Comparison of ENCODE assay signal across 8 cellular contexts in the genomic region with DNA sequence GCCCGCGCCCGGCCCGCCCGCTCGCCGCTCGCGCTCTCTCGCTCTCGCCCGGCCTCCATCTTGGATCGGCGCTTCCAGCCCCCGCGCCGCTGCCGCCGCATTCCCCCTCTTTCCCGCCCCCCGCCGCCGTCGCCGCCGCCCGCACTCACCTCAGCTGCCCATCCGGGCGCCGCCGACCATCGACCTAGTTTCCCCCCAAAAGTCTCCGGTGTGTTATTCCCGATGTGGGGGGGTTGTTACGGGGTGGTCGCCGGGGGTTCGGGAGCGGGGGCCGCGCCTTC. TPM values are rescaled to one million over a fixed set of nuclear protein-coding genes. Genes with fewer than 3 reads are reported as not detected.
DNase-seq lines count a peak whose midpoint lies in the region; ATAC-seq and TF ChIP-seq lines count a peak whose summit lies in the region.

No MANE protein-coding gene starts in this region.

- H3K36me3 ChIP-seq in heart left ventricle, result no peaks in the 10 kb centered on the region
- H3K36me3 ChIP-seq in gastrocnemius medialis, result no peaks in the 10 kb centered on the region

- intact Hi-C loops in heart left ventricle (cut with DNase I) (loop anchor here (1.0 to 10.0 kb wide), 25 partner anchors 53 to 681 kb away; a partner anchor contains a TSS), gastrocnemius medialis (cut with DNase I; ENCODE audit: low total_unique reads) (loop anchor here (1.0 to 5.0 kb wide), 7 partner anchors 110 to 787 kb away; a partner anchor contains a TSS)

- H3K9me3 ChIP-seq in heart left ventricle (no peaks in the 10 kb centered on the region), gastrocnemius medialis (no peaks in the 10 kb centered on the region)

- TF ChIP-seq CTCF in WI38 (IDR thresholded peaks at IDR 0.05; ENCODE audit: low read depth, low read length), result no peak
- TF ChIP-seq CTCF in heart left ventricle (IDR thresholded peaks at IDR 0.05), result no peak
- TF ChIP-seq CTCF in gastrocnemius medialis (IDR thresholded peaks at IDR 0.05 in 4 of 5, conservative IDR thresholded peaks at IDR 0.05 in 1 of 5), result no peak

- H3K4me1 ChIP-seq in heart left ventricle (peaks cover 0 to 46% (median 26%) of the 10 kb centered on the region in 12 donors), gastrocnemius medialis (peaks cover 34 to 35% of the 10 kb centered on the region in 2 donors)

- no peaks in the 10 kb centered on the region for H3K27me3 ChIP-seq in heart left ventricle
- no peaks in the 10 kb centered on the region for H3K27me3 ChIP-seq in gastrocnemius medialis

- H3K27ac ChIP-seq in heart left ventricle, result peak overlapping the region; percentile 93 to 100 (median 98)
- H3K27ac ChIP-seq in gastrocnemius medialis, result peak overlapping the region; percentile 84 to 98 (median 92)

- no peak for TF ChIP-seq POLR2A in heart left ventricle (IDR thresholded peaks at IDR 0.05)
- no peak for TF ChIP-seq POLR2A in gastrocnemius medialis (IDR thresholded peaks at IDR 0.05)

- WGBS in heart left ventricle, 4 donors, result 0 to 2% (median 1%) methylated on average over 6 to 41 of the region's 41 CpGs

- DNase-seq in Caki2 (ENCODE audit: low read depth), result peak; percentile 64
- DNase-seq in heart left ventricle, result no peak
- no peak for DNase-seq in gastrocnemius medialis
- no peak for DNase-seq in effector CD4-positive, alpha-beta T cell
- DNase-seq in DMS153 treated with DMSO at 0.1 percent for 48 hours (lab: John Stamatoyannopoulos, UW; ENCODE audit: unreplicated experiment), result no peak

- H3K4me3 ChIP-seq in WI38 (ENCODE audit: low read depth, low read length) (peak overlapping the region; percentile 64), heart left ventricle (peak overlapping the region; percentile 42 to 95 (median 72)), gastrocnemius medialis (peak overlapping the region; percentile 71 to 89 (median 85))

- ATAC-seq in GM19397 (IDR thresholded peaks at IDR 0.05; ENCODE audit: unreplicated experiment) (peak; percentile 10), HG03442 (IDR thresholded peaks at IDR 0.05; ENCODE audit: unreplicated experiment) (peak; percentile 7), heart left ventricle (peak; percentile 6 to 56 (median 32)), gastrocnemius medialis (peak; percentile 39 to 53)

- in situ Hi-C loops in Caki2 (cut with HindIII; ENCODE audit: low pct_unique_long_range_greater_than_20kb, low sequenced_read_pairs) (no loop called here), gastrocnemius medialis (cut with MboI; ENCODE audit: low sequenced_read_pairs in 4 of 4) (loop anchor here in 3 of 4 donors (5.0 to 10.0 kb wide), 5 partner anchors 113 to 677 kb away; a partner anchor contains a TSS)

RNA-seq across cellular contexts. Expression of a gene that starts 0.2 kb away (rescaled TPM):
- total RNA-seq in Caki2 (2014; rRNA removed; shearing (Covaris generic); ENCODE audit: low replicate concordance), result 10.8 and 19.2 TPM in 2 replicates
- total RNA-seq in heart left ventricle, result 10 to 100 TPM; 15.4 to 23.4 (median 20.2) TPM
- polyA plus RNA-seq in heart left ventricle, result 10 to 100 TPM in 1 of 2 donors, 1 to 10 TPM in 1; 7.2 to 15.7 TPM
- 10 to 100 TPM; 22.2 to 26.2 (median 23.7) TPM for total RNA-seq in gastrocnemius medialis
